14 cellular contexts compared by ENCODE assay signal in genomic region chr18:31649894-31650719, GRCh38. TPM values are rescaled to one million over a fixed set of nuclear protein-coding genes. Genes with fewer than 3 reads are reported as not detected.
A peak's percentile ranks its signal among the peaks of the same experiment; 100 is the strongest.
DNase-seq lines count a peak whose midpoint lies in the region; ATAC-seq and TF ChIP-seq lines count a peak whose summit lies in the region.
"Had no signal": no experiment of that assay in that cellular context is flagged by ENCODE, and none has a peak within 500 bp of the region (broad histone marks: within the 10 kb centered on the region; RNA-seq: fewer than 3 reads in every experiment).

No MANE protein-coding gene starts in this region.

- peak; percentile 35 for ATAC-seq in activated naive CD8-positive, alpha-beta T cell treated with anti-CD3 and anti-CD28 coated beads, Interleukin-2, amount 50 U/mL, for 24 hours
- ATAC-seq in HG02678 (IDR thresholded peaks at IDR 0.05; ENCODE audit: unreplicated experiment) (peak; percentile 48), HG03460 (IDR thresholded peaks at IDR 0.05; ENCODE audit: unreplicated experiment) (peak; percentile 32), SK-N-SH treated with all-trans-retinoic acid at 6 μM for 48 hours (no peak; the same call in 2 of the 3 replicates)
- ATAC-seq: mucosa of descending colon had no signal

- peaks cover 29% of the 10 kb centered on the region for H3K27me3 Mint-ChIP-seq in activated naive CD8-positive, alpha-beta T cell treated with anti-CD3 and anti-CD28 coated beads, Interleukin-2, amount 50 U/mL, for 24 hours
- peaks cover 43% of the 10 kb centered on the region for H3K27me3 Mint-ChIP-seq in activated naive CD8-positive, alpha-beta T cell treated with anti-CD3 and anti-CD28 coated beads for 36 hours

- H3K36me3 Mint-ChIP-seq in activated naive CD8-positive, alpha-beta T cell treated with anti-CD3 and anti-CD28 coated beads, Interleukin-2, amount 50 U/mL, for 24 hours (ENCODE audit: low read depth) = no peaks in the 10 kb centered on the region
- no peaks in the 10 kb centered on the region for H3K36me3 Mint-ChIP-seq in activated naive CD8-positive, alpha-beta T cell treated with anti-CD3 and anti-CD28 coated beads for 36 hours

- no peaks in the 10 kb centered on the region for H3K9me3 Mint-ChIP-seq in activated naive CD8-positive, alpha-beta T cell treated with anti-CD3 and anti-CD28 coated beads, Interleukin-2, amount 50 U/mL, for 24 hours
- H3K9me3 Mint-ChIP-seq in activated naive CD8-positive, alpha-beta T cell treated with anti-CD3 and anti-CD28 coated beads for 36 hours = no peaks in the 10 kb centered on the region
- H3K9me3 Mint-ChIP-seq: activated B cell treated with CpG ODN at 0.5 μM for 24 hours had no signal

- H3K4me1 Mint-ChIP-seq in activated naive CD8-positive, alpha-beta T cell treated with anti-CD3 and anti-CD28 coated beads, Interleukin-2, amount 50 U/mL, for 24 hours = peaks cover 21% of the 10 kb centered on the region
- H3K4me1 Mint-ChIP-seq in activated naive CD8-positive, alpha-beta T cell treated with anti-CD3 and anti-CD28 coated beads for 36 hours = peaks cover 16% of the 10 kb centered on the region

- no peak for DNase-seq in activated naive CD8-positive, alpha-beta T cell treated with anti-CD3 and anti-CD28 coated beads, Interleukin-2, amount 50 U/mL, for 24 hours
- DNase-seq in activated naive CD8-positive, alpha-beta T cell treated with anti-CD3 and anti-CD28 coated beads for 36 hours = no peak
- DNase-seq in OCI-M2 (lab: John Stamatoyannopoulos, UW; ENCODE audit: unreplicated experiment) = no peak
- no peak for DNase-seq in stimulated activated CD4-positive, alpha-beta T cell treated with anti-CD3 and anti-CD28 coated beads, Interleukin-15, amount 100 ng/mL, for 24 hours
- no peak for DNase-seq in stimulated activated naive CD4-positive, alpha-beta T cell (lab: John Stamatoyannopoulos, UW)
- DNase-seq: activated B cell treated with CpG ODN at 0.5 μM for 24 hours; activated effector memory CD4-positive, alpha-beta T cell treated with Interleukin-2 at 50 U/mL for 16 hours; dorsolateral prefrontal cortex; mucosa of descending colon; spleen; stimulated activated naive B cell treated with anti-CD40 and anti-IgM and Interleukin-4, amounts not matched to agents 10 μg/mL and 1 μg/mL and 100 μg/mL, for 72 hours had no signal

- H3K4me3 Mint-ChIP-seq in activated naive CD8-positive, alpha-beta T cell treated with anti-CD3 and anti-CD28 coated beads, Interleukin-2, amount 50 U/mL, for 24 hours = no peak overlapping the region
- H3K4me3 Mint-ChIP-seq in activated naive CD8-positive, alpha-beta T cell treated with anti-CD3 and anti-CD28 coated beads for 36 hours = no peak overlapping the region
- H3K4me3 Mint-ChIP-seq: activated B cell treated with CpG ODN at 0.5 μM for 24 hours; stimulated activated naive B cell treated with anti-CD40 and anti-IgM and Interleukin-4, amounts not matched to agents 10 μg/mL and 1 μg/mL and 100 μg/mL, for 72 hours had no signal

- H3K27ac Mint-ChIP-seq in activated naive CD8-positive, alpha-beta T cell treated with anti-CD3 and anti-CD28 coated beads, Interleukin-2, amount 50 U/mL, for 24 hours = no peak overlapping the region
- no peak overlapping the region for H3K27ac Mint-ChIP-seq in activated naive CD8-positive, alpha-beta T cell treated with anti-CD3 and anti-CD28 coated beads for 36 hours
- H3K27ac Mint-ChIP-seq: activated B cell treated with CpG ODN at 0.5 μM for 24 hours; stimulated activated naive B cell treated with anti-CD40 and anti-IgM and Interleukin-4, amounts not matched to agents 10 μg/mL and 1 μg/mL and 100 μg/mL, for 72 hours had no signal

TF ChIP-seq in SK-N-SH treated with all-trans-retinoic acid at 6 μM for 48 hours, 23 proteins besides CTCF, POLR2A, EP300 and RAD21:
- TF ChIP-seq PPARA (CRISPR knock-in tag; IDR thresholded peaks at IDR 0.05; ENCODE audit: borderline replicate concordance) = no peak
- TF ChIP-seq CSRNP3 (CRISPR knock-in tag; IDR thresholded peaks at IDR 0.05) = no peak
- no peak for TF ChIP-seq SNAI2 (CRISPR knock-in tag; IDR thresholded peaks at IDR 0.05)
- no peak for TF ChIP-seq ZNF565 (CRISPR knock-in tag; conservative IDR thresholded peaks at IDR 0.05; ENCODE audit: low read depth)
- TF ChIP-seq ARNTL (CRISPR knock-in tag; IDR thresholded peaks at IDR 0.05; ENCODE audit: borderline replicate concordance, low read depth) = no peak
- no peak for TF ChIP-seq POU6F1 (CRISPR knock-in tag; IDR thresholded peaks at IDR 0.05; ENCODE audit: borderline replicate concordance, low read depth)
- no peak for TF ChIP-seq ZNF8 (CRISPR knock-in tag; IDR thresholded peaks at IDR 0.05)
- no peak for TF ChIP-seq ZFP30 (CRISPR knock-in tag; IDR thresholded peaks at IDR 0.05)
- TF ChIP-seq GLIS3 (CRISPR knock-in tag; IDR thresholded peaks at IDR 0.05) = no peak
- no peak for TF ChIP-seq CSDC2 (CRISPR knock-in tag; IDR thresholded peaks at IDR 0.05)
- TF ChIP-seq BACH2 (CRISPR knock-in tag; IDR thresholded peaks at IDR 0.05; ENCODE audit: borderline replicate concordance) = no peak

RNA-seq across cellular contexts. Expression of gene B4GALT6, which starts 34.3 kb away (rescaled TPM):
- 1 to 10 TPM; 3.1 to 3.2 TPM for total RNA-seq in activated naive CD8-positive, alpha-beta T cell treated with anti-CD3 and anti-CD28 coated beads for 36 hours

RNA-seq across cellular contexts. Expression of gene TTR, which starts 58.4 kb away (rescaled TPM):
- not detected for total RNA-seq in activated naive CD8-positive, alpha-beta T cell treated with anti-CD3 and anti-CD28 coated beads for 36 hours
- total RNA-seq: activated B cell treated with CpG ODN at 0.5 μM for 24 hours, spleen had no signal
